Comparison of ENCODE assay signal across 14 cellular contexts in genomic region chr4:82461710-82462109, GRCh38. TPM values are rescaled to one million over a fixed set of nuclear protein-coding genes. Genes with fewer than 3 reads are reported as not detected.
DNase-seq lines count a peak whose midpoint lies in the region; ATAC-seq and TF ChIP-seq lines count a peak whose summit lies in the region.
"Had no signal": no experiment of that assay in that cellular context is flagged by ENCODE, and none has a peak within 500 bp of the region (broad histone marks: within the 10 kb centered on the region; RNA-seq: fewer than 3 reads in every experiment).

No MANE protein-coding gene starts in this region.

- CTCF ChIA-PET in MCF 10A (lab: Yijun Ruan, JAX): interaction anchor here (0.5 to 1.7 kb wide), 8 partner anchors 9 to 424 kb away, joined by 3 to 8 read pairs (median 4); partner anchors contain the start of gene SCD5

- peak overlapping the region; percentile 16 for H3K27ac Mint-ChIP-seq in activated CD4-positive, alpha-beta T cell treated with anti-CD3 and anti-CD28 coated beads, Interleukin-2, amount 10 ng/mL, durations not matched to agents 24 days and 14 days
- H3K27ac Mint-ChIP-seq in MCF 10A (ENCODE audit: low read depth, unreplicated experiment): peak overlapping the region; percentile 57
- peak overlapping the region; percentile 25 for H3K27ac Mint-ChIP-seq in activated T-helper 17 cell treated with anti-CD3 and anti-CD28 coated beads, Interleukin-2, amount 50 U/mL, for 72 hours
- peak overlapping the region; percentile 9 for H3K27ac Mint-ChIP-seq in osteocyte (ENCODE audit: unreplicated experiment)
- no peak overlapping the region for H3K27ac Mint-ChIP-seq in nephron progenitor cell
- H3K27ac Mint-ChIP-seq: H9 had no signal

- TF ChIP-seq CTCF in MCF 10A (IDR thresholded peaks at IDR 0.05; ENCODE audit: unreplicated experiment) (no peak), breast epithelium (IDR thresholded peaks at IDR 0.05) (no peak), osteocyte (IDR thresholded peaks at IDR 0.05) (no peak), nephron progenitor cell (IDR thresholded peaks at IDR 0.05) (no peak)

- DNase-seq in activated CD4-positive, alpha-beta T cell treated with anti-CD3 and anti-CD28 coated beads, Interleukin-2, amount 10 ng/mL, durations not matched to agents 24 days and 14 days: no peak
- DNase-seq in activated CD4-positive, alpha-beta T cell treated with anti-CD3 and anti-CD28 coated beads, Interleukin-2, amount 50 U/mL, for 48 hours: no peak
- no peak for DNase-seq in MCF 10A (ENCODE audit: unreplicated experiment)
- no peak for DNase-seq in breast epithelium (ENCODE audit: low spot score in 2 of 2)
- no peak for DNase-seq in osteocyte (ENCODE audit: extremely low spot score, unreplicated experiment)
- no peak for DNase-seq in nephron progenitor cell
- DNase-seq in stimulated activated CD4-positive, alpha-beta T cell treated with anti-CD3 and anti-CD28 coated beads, Interleukin-2, amount 100 ng/mL, for 48 hours: no peak
- DNase-seq: NCI-H524 treated with DMSO at 0.1 percent for 48 hours had no signal

- H3K27me3 Mint-ChIP-seq in activated CD4-positive, alpha-beta T cell treated with anti-CD3 and anti-CD28 coated beads, Interleukin-2, amount 10 ng/mL, durations not matched to agents 24 days and 14 days: no peaks in the 10 kb centered on the region
- H3K27me3 Mint-ChIP-seq in MCF 10A (ENCODE audit: insufficient read depth, unreplicated experiment) (no peaks in the 10 kb centered on the region), osteocyte (ENCODE audit: unreplicated experiment) (no peaks in the 10 kb centered on the region), nephron progenitor cell (ENCODE audit: low read depth, poor library complexity) (peaks cover 4% of the 10 kb centered on the region)
- no peaks in the 10 kb centered on the region for H3K27me3 Mint-ChIP-seq in activated T-helper 17 cell treated with anti-CD3 and anti-CD28 coated beads, Interleukin-2, amount 50 U/mL, for 72 hours
- H3K27me3 Mint-ChIP-seq: CD4-positive, alpha-beta memory T cell had no signal

- intact Hi-C loops in activated CD4-positive, alpha-beta T cell treated with anti-CD3 and anti-CD28 coated beads, Interleukin-2, amount 10 ng/mL, durations not matched to agents 24 days and 14 days (cut with micrococcal nuclease): loop anchor here (1.0 to 10.0 kb wide), 3 partner anchors 278 to 821 kb away; partner anchors contain the start of gene COQ2
- intact Hi-C loops in MCF 10A (cut with micrococcal nuclease): loop anchor here (1.0 to 10.0 kb wide), 5 partner anchors 261 to 823 kb away; partner anchors contain the start of genes COQ2 and LIN54
- intact Hi-C loops in breast epithelium (cut with DNase I; ENCODE audit: low total_unique reads): no loop called here

- POLR2A ChIA-PET in MCF 10A (lab: Yijun Ruan, JAX): interaction anchor here (0.6 to 1.8 kb wide), 4 partner anchors 24 to 438 kb away, joined by 3 to 6 read pairs (median 3); no protein-coding TSS in a partner anchor

- no peaks in the 10 kb centered on the region for H3K4me1 ChIP-seq in breast epithelium

- peaks cover 51% of the 10 kb centered on the region for H3K36me3 Mint-ChIP-seq in activated CD4-positive, alpha-beta T cell treated with anti-CD3 and anti-CD28 coated beads, Interleukin-2, amount 10 ng/mL, durations not matched to agents 24 days and 14 days (ENCODE audit: low read depth)
- H3K36me3 Mint-ChIP-seq in MCF 10A (ENCODE audit: insufficient read depth, unreplicated experiment) (peaks cover 36% of the 10 kb centered on the region), osteocyte (ENCODE audit: unreplicated experiment) (peaks cover 26% of the 10 kb centered on the region), nephron progenitor cell (ENCODE audit: low read depth) (peaks cover 25% of the 10 kb centered on the region)
- H3K36me3 Mint-ChIP-seq in activated T-helper 17 cell treated with anti-CD3 and anti-CD28 coated beads, Interleukin-2, amount 50 U/mL, for 72 hours (ENCODE audit: low read depth): peaks cover 90% of the 10 kb centered on the region

- no peak for ATAC-seq in activated T-helper 17 cell treated with anti-CD3 and anti-CD28 coated beads, Interleukin-2, amount 50 U/mL, for 72 hours (replicated peaks)

- no peak overlapping the region for H3K4me3 ChIP-seq in breast epithelium
- H3K4me3 ChIP-seq: BLaER1 treated with 17β-estradiol and CSF1 and Interleukin-3, amounts not matched to agents 10 nM and 100 nM had no signal

- no peaks in the 10 kb centered on the region for H3K36me3 ChIP-seq in breast epithelium

- H3K9me3 ChIP-seq in breast epithelium: no peaks in the 10 kb centered on the region
- H3K9me3 ChIP-seq: Caco-2 had no signal

- TF ChIP-seq POLR2A in breast epithelium (IDR thresholded peaks at IDR 0.05): no peak

- no TSS peak for BruUV-seq in MCF 10A (replicated peaks; lab: Mats Ljungman, UMichigan)

- no peak overlapping the region for H3K4me3 Mint-ChIP-seq in activated CD4-positive, alpha-beta T cell treated with anti-CD3 and anti-CD28 coated beads, Interleukin-2, amount 10 ng/mL, durations not matched to agents 24 days and 14 days
- H3K4me3 Mint-ChIP-seq in MCF 10A (ENCODE audit: unreplicated experiment) (no peak overlapping the region), osteocyte (ENCODE audit: unreplicated experiment) (no peak overlapping the region), nephron progenitor cell (no peak overlapping the region)
- no peak overlapping the region for H3K4me3 Mint-ChIP-seq in activated T-helper 17 cell treated with anti-CD3 and anti-CD28 coated beads, Interleukin-2, amount 50 U/mL, for 72 hours
- H3K4me3 Mint-ChIP-seq: CD4-positive, alpha-beta memory T cell; H9 had no signal

- H3K9me3 Mint-ChIP-seq in activated CD4-positive, alpha-beta T cell treated with anti-CD3 and anti-CD28 coated beads, Interleukin-2, amount 10 ng/mL, durations not matched to agents 24 days and 14 days: no peaks in the 10 kb centered on the region
- H3K9me3 Mint-ChIP-seq in MCF 10A (ENCODE audit: unreplicated experiment) (no peaks in the 10 kb centered on the region), osteocyte (ENCODE audit: unreplicated experiment) (no peaks in the 10 kb centered on the region), nephron progenitor cell (no peaks in the 10 kb centered on the region)
- no peaks in the 10 kb centered on the region for H3K9me3 Mint-ChIP-seq in activated T-helper 17 cell treated with anti-CD3 and anti-CD28 coated beads, Interleukin-2, amount 50 U/mL, for 72 hours
- H3K9me3 Mint-ChIP-seq: H9 had no signal

- no peaks in the 10 kb centered on the region for H3K27me3 ChIP-seq in breast epithelium
- H3K27me3 ChIP-seq: BLaER1 treated with 17β-estradiol and CSF1 and Interleukin-3, amounts not matched to agents 10 nM and 100 nM had no signal

- no peak overlapping the region for H3K27ac ChIP-seq in breast epithelium
- H3K27ac ChIP-seq: 22Rv1; BLaER1 treated with 17β-estradiol and CSF1 and Interleukin-3, amounts not matched to agents 10 nM and 100 nM had no signal

- peaks cover 4% of the 10 kb centered on the region for H3K4me1 Mint-ChIP-seq in activated CD4-positive, alpha-beta T cell treated with anti-CD3 and anti-CD28 coated beads, Interleukin-2, amount 10 ng/mL, durations not matched to agents 24 days and 14 days
- H3K4me1 Mint-ChIP-seq in MCF 10A (ENCODE audit: insufficient read depth, unreplicated experiment) (peaks cover 6% of the 10 kb centered on the region), osteocyte (ENCODE audit: unreplicated experiment) (peaks cover 2% of the 10 kb centered on the region), nephron progenitor cell (no peaks in the 10 kb centered on the region)
- H3K4me1 Mint-ChIP-seq in activated T-helper 17 cell treated with anti-CD3 and anti-CD28 coated beads, Interleukin-2, amount 50 U/mL, for 72 hours: peaks cover 5% of the 10 kb centered on the region

RNA-seq across cellular contexts. Expression of gene ENOPH1, which starts 31.3 kb away (rescaled TPM):
- 68.0 and 73.0 TPM in 2 replicates for total RNA-seq in activated CD4-positive, alpha-beta T cell treated with anti-CD3 and anti-CD28 coated beads, Interleukin-2, amount 10 ng/mL, durations not matched to agents 24 days and 14 days
- total RNA-seq in MCF 10A (2022) (23.9 and 36.0 TPM in 2 replicates), breast epithelium (10 to 100 TPM; 19.2 to 30.8 (median 29.7) TPM), osteocyte (36.5 and 36.7 TPM in 2 replicates)
- total RNA-seq in activated T-helper 17 cell treated with anti-CD3 and anti-CD28 coated beads, Interleukin-2, amount 50 U/mL, for 72 hours: 10 to 100 TPM; 48.0 to 61.1 TPM

RNA-seq across cellular contexts. Expression of gene HNRNPDL, which starts 31.4 kb away (rescaled TPM):
- total RNA-seq in activated CD4-positive, alpha-beta T cell treated with anti-CD3 and anti-CD28 coated beads, Interleukin-2, amount 10 ng/mL, durations not matched to agents 24 days and 14 days: 488 and 490 TPM in 2 replicates
- total RNA-seq in MCF 10A (2022): 159 and 222 TPM in 2 replicates
- total RNA-seq in breast epithelium: 100 to 1,000 TPM; 116 to 253 (median 211) TPM
- 100 to 1,000 TPM; 158 to 260 TPM for total RNA-seq in activated T-helper 17 cell treated with anti-CD3 and anti-CD28 coated beads, Interleukin-2, amount 50 U/mL, for 72 hours
- 263 and 279 TPM in 2 replicates for total RNA-seq in osteocyte
